Comparison of ENCODE assay signal across 8 cellular contexts in the genomic region with DNA sequence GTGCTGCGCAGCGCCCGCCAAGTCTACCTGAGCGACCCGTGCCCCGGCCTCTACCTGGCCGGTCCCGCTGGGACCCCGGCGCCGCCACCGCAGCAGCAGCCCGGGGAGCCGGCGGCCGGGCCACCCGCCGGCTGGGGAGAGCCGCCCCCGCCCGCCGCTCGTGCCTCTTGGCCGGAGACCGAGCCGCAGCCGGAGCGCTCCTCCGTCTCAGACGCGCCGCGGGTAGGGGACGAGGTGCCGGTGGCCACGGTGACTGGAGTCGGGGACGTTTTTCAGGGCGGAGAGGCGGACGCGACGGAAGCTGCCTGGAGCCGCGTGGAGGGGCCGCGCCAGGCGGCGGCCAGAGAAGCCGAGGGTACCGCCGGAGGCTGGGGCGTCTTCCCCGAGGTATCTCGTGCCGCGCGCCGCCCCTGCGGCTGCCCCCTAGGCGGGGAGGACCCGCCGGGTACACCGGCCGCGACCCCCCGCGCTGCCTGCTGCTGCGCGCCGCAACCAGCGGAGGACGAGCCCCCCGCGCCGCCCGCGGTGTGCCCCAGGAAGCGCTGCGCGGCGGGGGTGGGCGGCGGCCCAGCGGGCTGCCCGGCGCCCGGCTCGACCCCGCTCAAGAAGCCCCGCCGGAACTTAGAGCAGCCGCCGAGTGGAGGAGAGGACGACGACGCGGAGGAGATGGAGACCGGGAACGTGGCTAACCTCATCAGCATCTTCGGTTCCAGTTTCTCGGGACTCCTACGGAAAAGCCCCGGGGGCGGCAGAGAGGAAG. TPM values are rescaled to one million over a fixed set of nuclear protein-coding genes. Genes with fewer than 3 reads are reported as not detected.
DNase-seq lines count a peak whose midpoint lies in the region; ATAC-seq and TF ChIP-seq lines count a peak whose summit lies in the region.

No MANE protein-coding gene starts in this region.

- no peaks in the 10 kb centered on the region for H3K9me3 ChIP-seq in SJCRH30 (replicated peaks)
- no peaks in the 10 kb centered on the region for H3K9me3 ChIP-seq in body of pancreas
- no peaks in the 10 kb centered on the region for H3K9me3 ChIP-seq in liver (ENCODE audit: control insufficient read depth in 4 of 4, low read length in 3 of 4)

- no peak for TF ChIP-seq POLR2A in body of pancreas (IDR thresholded peaks at IDR 0.05)

- peak overlapping the region; percentile 97 for H3K4me3 Mint-ChIP-seq in stimulated activated memory B cell treated with anti-CD40 and anti-IgM and Interleukin-4, amounts not matched to agents 10 μg/mL and 1 μg/mL and 100 μg/mL, for 72 hours

- ATAC-seq in GM18517 (IDR thresholded peaks at IDR 0.05; ENCODE audit: unreplicated experiment) (peak; percentile 4), HG02852 (IDR thresholded peaks at IDR 0.05; ENCODE audit: unreplicated experiment) (peak; percentile 5), body of pancreas (peak; percentile 25)
- ATAC-seq in stimulated activated memory B cell treated with anti-CD40 and anti-IgM and Interleukin-4, amounts not matched to agents 10 μg/mL and 1 μg/mL and 100 μg/mL, for 72 hours = peak; percentile 6

- H3K27ac Mint-ChIP-seq in stimulated activated memory B cell treated with anti-CD40 and anti-IgM and Interleukin-4, amounts not matched to agents 10 μg/mL and 1 μg/mL and 100 μg/mL, for 72 hours = peak overlapping the region; percentile 92

- DNase-seq in SJCRH30 = no peak
- peak; percentile 25 to 42 (median 38) for DNase-seq in body of pancreas
- no peak for DNase-seq in GM13976 (ENCODE audit: low spot score)
- no peak for DNase-seq in AG08395 (ENCODE audit: low spot score)

- H3K27me3 ChIP-seq in SJCRH30 (no peaks in the 10 kb centered on the region), body of pancreas (no peaks in the 10 kb centered on the region), liver (ENCODE audit: control insufficient read depth in 4 of 4, insufficient read depth in 4 of 4, low read length in 3 of 4) (no peaks in the 10 kb centered on the region)

- H3K36me3 ChIP-seq in SJCRH30 = peaks cover 33% of the 10 kb centered on the region
- H3K36me3 ChIP-seq in body of pancreas (replicated peaks in 1 of 2; ENCODE audit: insufficient read depth in 1 of 2, low read depth in 2 of 2) = no peaks in the 10 kb centered on the region
- no peaks in the 10 kb centered on the region for H3K36me3 ChIP-seq in liver (ENCODE audit: control insufficient read depth in 4 of 4, insufficient read depth in 3 of 4, low read depth in 1 of 4, low read length in 3 of 4)

- H3K9ac ChIP-seq in liver (ENCODE audit: low read depth in 1 of 2, low read length in 2 of 2) = peak overlapping the region; percentile 63 to 67

- peak overlapping the region; percentile 16; the same call in 1 of the 2 replicates for H3K27ac ChIP-seq in SJCRH30
- peak overlapping the region; percentile 59 to 81 (median 74) for H3K27ac ChIP-seq in body of pancreas
- H3K27ac ChIP-seq in liver (ENCODE audit: low read depth in 1 of 2, low read length in 2 of 2) = peak overlapping the region; percentile 79 to 89

- peaks cover 55% of the 10 kb centered on the region for H3K36me3 Mint-ChIP-seq in stimulated activated memory B cell treated with anti-CD40 and anti-IgM and Interleukin-4, amounts not matched to agents 10 μg/mL and 1 μg/mL and 100 μg/mL, for 72 hours

- peak overlapping the region; percentile 79 for H3K4me3 ChIP-seq in SJCRH30
- peak overlapping the region in 1 of 2 donors; percentile 65 for H3K4me3 ChIP-seq in body of pancreas
- H3K4me3 ChIP-seq in liver (ENCODE audit: low read depth in 1 of 3, low read length in 3 of 3) = peak overlapping the region; percentile 72 to 86 (median 75)

- H3K9me3 Mint-ChIP-seq in stimulated activated memory B cell treated with anti-CD40 and anti-IgM and Interleukin-4, amounts not matched to agents 10 μg/mL and 1 μg/mL and 100 μg/mL, for 72 hours = no peaks in the 10 kb centered on the region

- peaks cover 67% of the 10 kb centered on the region for H3K4me1 Mint-ChIP-seq in stimulated activated memory B cell treated with anti-CD40 and anti-IgM and Interleukin-4, amounts not matched to agents 10 μg/mL and 1 μg/mL and 100 μg/mL, for 72 hours

- 0% methylated on average over 83 of the region's 105 CpGs; no CpG with 5 or more reads in 1 of the 2 donors for WGBS in body of pancreas, 2 donors
- under 1% methylated on average over 105 of the region's 105 CpGs for WGBS in liver

- H3K4me1 ChIP-seq in SJCRH30 (peaks cover 20% of the 10 kb centered on the region), body of pancreas (peaks cover 37% of the 10 kb centered on the region), liver (ENCODE audit: control insufficient read depth in 4 of 4, insufficient read depth in 4 of 4, low read length in 3 of 4) (peaks cover 0 to 35% (median 14%) of the 10 kb centered on the region in 4 donors)

- no peak for TF ChIP-seq RAD21 in liver (IDR thresholded peaks at IDR 0.05)

- TF ChIP-seq CTCF in body of pancreas (IDR thresholded peaks at IDR 0.05) (no peak), liver (IDR thresholded peaks at IDR 0.05; ENCODE audit: low read depth, low read length, missing input control) (no peak), GM13976 (IDR thresholded peaks at IDR 0.05; ENCODE audit: borderline replicate concordance, control extremely low read depth, extremely low read depth, insufficient read depth, missing control alignments) (no peak)

- H3K27me3 Mint-ChIP-seq in stimulated activated memory B cell treated with anti-CD40 and anti-IgM and Interleukin-4, amounts not matched to agents 10 μg/mL and 1 μg/mL and 100 μg/mL, for 72 hours = no peaks in the 10 kb centered on the region

- in situ Hi-C loops in GM13976 (cut with MboI; ENCODE audit: low sequenced_read_pairs, unreplicated experiment) = no loop called here

- intact Hi-C loops in body of pancreas (cut with DNase I) = loop anchor here (5.0 kb wide), 1 partner anchor 53 kb away; no protein-coding TSS in a partner anchor

TF ChIP-seq in liver, 16 proteins besides CTCF, POLR2A, EP300 and RAD21:
- TF ChIP-seq JUND (IDR thresholded peaks at IDR 0.05) (no peak), EGR1 (IDR thresholded peaks at IDR 0.05; ENCODE audit: low read depth in 2 of 2) (no peak)
- TF ChIP-seq, protein P1, sequence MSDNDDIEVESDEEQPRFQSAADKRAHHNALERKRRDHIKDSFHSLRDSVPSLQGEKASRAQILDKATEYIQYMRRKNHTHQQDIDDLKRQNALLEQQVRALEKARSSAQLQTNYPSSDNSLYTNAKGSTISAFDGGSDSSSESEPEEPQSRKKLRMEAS (IDR thresholded peaks at IDR 0.05) = no peak
TF ChIP-seq in liver: peak in this region for 0.

RNA-seq across cellular contexts. Expression of a gene that starts 0.7 kb away (rescaled TPM):
- total RNA-seq in SJCRH30 (2014; rRNA removed; shearing (Covaris generic)) = 30.3 and 31.9 TPM in 2 replicates
- 1 to 10 TPM; 6.6 to 6.7 TPM for total RNA-seq in body of pancreas
- 1 to 10 TPM; 2.9 to 8.4 TPM for total RNA-seq in liver
- 1 to 10 TPM in 1 of 2 donors, under 1 TPM in 1; 0.56 to 1.9 TPM for polyA plus RNA-seq in liver

RNA-seq across cellular contexts. Expression of a gene that starts 55.4 kb away (rescaled TPM):
- 0.23 and 0.24 TPM in 2 replicates for total RNA-seq in SJCRH30 (2014; rRNA removed; shearing (Covaris generic))
- total RNA-seq in body of pancreas = 1 to 10 TPM; 2.3 to 4.9 TPM
- total RNA-seq in liver = 1 to 10 TPM; 5.5 to 8.1 TPM
- 1 to 10 TPM; 5.5 to 6.6 TPM for polyA plus RNA-seq in liver

Comparison
In these comparisons a context has a peak if more than half of its experiments do, and no peak if none do; other contexts are left out.
1. DNase-seq: peak in body of pancreas (4 of 4); none in SJCRH30 (0 of 2), GM13976 (single experiment) and AG08395 (single experiment).
2. H3K27ac ChIP-seq: peak in every context shown above with its lines; median percentile 84 in liver; 74 in body of pancreas; 16 in SJCRH30.
3. Peak in every context shown above with its lines, with median percentiles within 50 percentile points of each other: ATAC-seq.